ENCODE assay signal across 22 cellular contexts in the genomic region with DNA sequence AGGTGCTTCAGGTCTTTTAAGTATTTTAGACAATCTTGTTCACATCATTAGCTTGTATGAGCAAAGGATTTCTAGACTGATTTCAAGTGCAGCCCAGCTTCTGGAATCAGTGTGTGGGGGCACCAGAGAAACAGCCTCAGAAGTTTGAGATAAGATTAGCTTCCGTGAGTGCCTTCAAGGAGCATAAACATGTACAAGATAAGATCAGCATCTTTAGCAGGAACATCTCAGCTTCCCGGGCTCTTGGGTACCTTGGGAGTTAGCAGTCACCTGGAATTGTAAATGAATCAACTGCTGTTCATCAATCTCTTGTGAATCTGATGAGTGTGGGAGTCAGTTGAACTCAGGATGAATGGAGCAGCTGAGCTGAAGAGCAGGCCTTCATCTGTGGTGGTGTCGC. TPM values are rescaled to one million over a fixed set of nuclear protein-coding genes. Genes with fewer than 3 reads are reported as not detected.
DNase-seq lines count a peak whose midpoint lies in the region; ATAC-seq and TF ChIP-seq lines count a peak whose summit lies in the region.
"Had no signal": no experiment of that assay in that cellular context is flagged by ENCODE, and none has a peak within 500 bp of the region (broad histone marks: within the 10 kb centered on the region; RNA-seq: fewer than 3 reads in every experiment).

No MANE protein-coding gene starts in this region.

- H3K36me3 ChIP-seq in Karpas-422 (ENCODE audit: insufficient read depth, low read length) (no peaks in the 10 kb centered on the region), esophagus muscularis mucosa (no peaks in the 10 kb centered on the region)

- intact Hi-C loops in esophagus muscularis mucosa (cut with DNase I) = no loop called here

- no peak for ATAC-seq in GM18517 (IDR thresholded peaks at IDR 0.05; ENCODE audit: unreplicated experiment)
- ATAC-seq: A549, HepG2 had no signal

- H3K4me3 Mint-ChIP-seq in mesothelial cell of epicardium = no peak overlapping the region
- H3K4me3 Mint-ChIP-seq: B cell; CD4-positive, CD25-positive, alpha-beta regulatory T cell; CD8-positive, alpha-beta memory T cell had no signal

- H3K4me1 Mint-ChIP-seq in mesothelial cell of epicardium = peaks cover 15% of the 10 kb centered on the region
- H3K4me1 Mint-ChIP-seq: B cell; CD4-positive, CD25-positive, alpha-beta regulatory T cell; CD8-positive, alpha-beta memory T cell had no signal

- TF ChIP-seq CTCF in esophagus muscularis mucosa (IDR thresholded peaks at IDR 0.05) (no peak), mesothelial cell of epicardium (IDR thresholded peaks at IDR 0.05; ENCODE audit: unreplicated experiment) (no peak)

- 83% methylated on average over 3 of the region's 3 CpGs for WGBS in esophagus muscularis mucosa

- peak overlapping the region; percentile 70 for H3K27ac ChIP-seq in Karpas-422 (ENCODE audit: low read length)
- H3K27ac ChIP-seq in esophagus muscularis mucosa (replicated peaks in 1 of 4) = no peak overlapping the region
- H3K27ac ChIP-seq: 22Rv1, A549 had no signal

- peak overlapping the region; percentile 26 for H2AFZ ChIP-seq in Karpas-422 (ENCODE audit: low read length)

- H4K20me1 ChIP-seq in Karpas-422 (ENCODE audit: insufficient read depth, low read depth, low read length) = no peaks in the 10 kb centered on the region

- H3K9ac ChIP-seq in Karpas-422 (ENCODE audit: low read length) = peak overlapping the region; percentile 45

- H3K9me3 Mint-ChIP-seq in mesothelial cell of epicardium = peaks cover 4% of the 10 kb centered on the region
- H3K9me3 Mint-ChIP-seq: CD8-positive, alpha-beta memory T cell had no signal

- H3K4me3 ChIP-seq in Karpas-422 (ENCODE audit: low read length) (peak overlapping the region; percentile 20; the same call in 1 of the 2 replicates), esophagus muscularis mucosa (no peak overlapping the region)
- H3K4me3 ChIP-seq: A549 had no signal

- peak; percentile 44 for DNase-seq in ELF-1 (ENCODE audit: low read depth, low spot score)
- DNase-seq in Karpas-422 = no peak
- peak; percentile 42 for DNase-seq in esophagus muscularis mucosa (ENCODE audit: extremely low spot score)
- no peak for DNase-seq in mesothelial cell of epicardium (ENCODE audit: low spot score in 2 of 2, unreplicated experiment in 2 of 2)
- DNase-seq in HCEC 1CT = no peak
- DNase-seq in activated CD4-positive, alpha-beta T cell treated with anti-CD3 and anti-CD28 coated beads for 48 hours = no peak
- DNase-seq: C1 segment of cervical spinal cord; CD4-positive, CD25-positive, alpha-beta regulatory T cell; CD8-positive, alpha-beta memory T cell; COR-L47; DMS 273 treated with DMSO at 0.1 percent for 48 hours; DMS53; DND-41; EL; GDM1; GOT3; H7 had no signal

- H3K27ac Mint-ChIP-seq in mesothelial cell of epicardium = peak overlapping the region; percentile 73
- H3K27ac Mint-ChIP-seq: B cell; CD8-positive, alpha-beta memory T cell had no signal

- H3K27me3 Mint-ChIP-seq in mesothelial cell of epicardium (ENCODE audit: low read depth) = no peaks in the 10 kb centered on the region
- H3K27me3 Mint-ChIP-seq: B cell had no signal

- peaks cover 28% of the 10 kb centered on the region for H3K4me1 ChIP-seq in Karpas-422 (ENCODE audit: low read length)
- H3K4me1 ChIP-seq in esophagus muscularis mucosa = peaks cover 0 to 1% (median 0%) of the 10 kb centered on the region in 4 donors
- H3K4me1 ChIP-seq: A549 had no signal

- H3K36me3 Mint-ChIP-seq in mesothelial cell of epicardium = peaks cover 4% of the 10 kb centered on the region
- H3K36me3 Mint-ChIP-seq: CD4-positive, CD25-positive, alpha-beta regulatory T cell had no signal

- no peaks in the 10 kb centered on the region for H3K79me2 ChIP-seq in Karpas-422 (ENCODE audit: low read length)

- TF ChIP-seq POLR2A in esophagus muscularis mucosa (IDR thresholded peaks at IDR 0.05; ENCODE audit: low read depth) = no peak

- no peaks in the 10 kb centered on the region for H3K9me3 ChIP-seq in Karpas-422 (ENCODE audit: low read length)
- H3K9me3 ChIP-seq in esophagus muscularis mucosa = no peaks in the 10 kb centered on the region
- H3K9me3 ChIP-seq: A549 had no signal

- H3K4me2 ChIP-seq in Karpas-422 (ENCODE audit: low read depth, low read length, poor library complexity, severe bottlenecking) = peak overlapping the region; percentile 53
- H3K4me2 ChIP-seq: A549 had no signal

- TF ChIP-seq EP300 in esophagus muscularis mucosa (IDR thresholded peaks at IDR 0.05) = no peak

- H3K9me2 ChIP-seq in Karpas-422 (replicated peaks; ENCODE audit: insufficient read depth, low read length) = no peaks in the 10 kb centered on the region

- H3K27me3 ChIP-seq in Karpas-422 (ENCODE audit: low read length) (no peaks in the 10 kb centered on the region), esophagus muscularis mucosa (no peaks in the 10 kb centered on the region)

RNA-seq across cellular contexts. Expression of gene CITED2, which starts 12.0 kb away (rescaled TPM):
- 67.7 and 77.2 TPM in 2 replicates for total RNA-seq in Karpas-422 (2014; rRNA removed; shearing (Covaris generic); ENCODE audit: low replicate concordance)
- total RNA-seq in esophagus muscularis mucosa = 100 to 1,000 TPM; 144 to 844 (median 324) TPM
- total RNA-seq in mesothelial cell of epicardium = 85.0 to 92.9 TPM (median 91.1 TPM) in 3 replicates

Comparison
In these comparisons a context has a peak if more than half of its experiments do, and no peak if none do; other contexts are left out.
1. DNase-seq: peak in ELF-1 (single experiment) and esophagus muscularis mucosa (single experiment); none in Karpas-422 (single experiment), mesothelial cell of epicardium (0 of 2), HCEC 1CT (single experiment) and activated CD4-positive, alpha-beta T cell treated with anti-CD3 and anti-CD28 coated beads for 48 hours (single experiment).